34 cellular contexts compared by ENCODE assay signal in genomic region chr22:44473580-44473979, GRCh38.
"Had no signal": no experiment of that assay in that cellular context is flagged by ENCODE, and none has a peak within 500 bp of the region (broad histone marks: within the 10 kb centered on the region; RNA-seq: fewer than 3 reads in every experiment).

No MANE protein-coding gene starts in this region.

- H3K4me2 ChIP-seq: KMS-11 had no signal

- DNase-seq: activated B cell treated with CpG ODN at 0.5 μM for 24 hours; activated CD4-positive, alpha-beta memory T cell treated with anti-CD3 and anti-CD28 coated beads for 36 hours; activated CD4-positive, alpha-beta T cell treated with anti-CD3 and anti-CD28 coated beads for 4 hours; activated CD4-positive, alpha-beta T cell treated with anti-CD3 and anti-CD28 coated beads, Interleukin-2, amount 50 U/mL, for 1 hour; activated CD4-positive, CD25-positive, alpha-beta regulatory T cell treated with anti-CD3 and anti-CD28 coated beads, Interleukin-2, amount 50 U/mL, for 72 hours; activated gamma-delta T cell treated with Interleukin-2 at 50 U/mL for 16 hours; activated naive CD4-positive, alpha-beta T cell treated with anti-CD3 and anti-CD28 coated beads for 36 hours; activated naive CD8-positive, alpha-beta T cell treated with anti-CD3 and anti-CD28 coated beads, Interleukin-2, amount 50 U/mL, for 24 hours; activated T-cell treated with anti-CD3 and anti-CD28 coated beads, Interleukin-2, amount 50 U/mL, for 1 hour; activated T-cell treated with anti-CD3 and anti-CD28 coated beads, Interleukin-2, amount 50 U/mL, for 72 hours; anterior cingulate cortex; MM.1S; MV-4-11; NCI-H1092; NCI-H1436 treated with DMSO at 0.1 percent for 48 hours; NCI-H1694 treated with DMSO at 0.1 percent for 48 hours; NCI-H2029 treated with DMSO at 0.1 percent for 48 hours; NCI-H2107; NCI-H2171; NCI-H510A; NCI-H748 treated with DMSO at 0.1 percent for 48 hours; NK-92 treated with Interleukin-12 subunit alpha and Interleukin-12 subunit beta, amount 100 ng/mL, for 24 hours; PC-3; Peyer's patch; RPMI8226; SIG-M5; T-helper 1 cell; T-helper 2 cell; T-helper 9 cell had no signal

- H3K4me1 ChIP-seq: Peyer's patch had no signal

- H3K4me3 ChIP-seq: Peyer's patch had no signal

- H3K36me3 ChIP-seq: Peyer's patch had no signal

- H3K27ac ChIP-seq: KMS-11, Peyer's patch, VCaP had no signal

- H3K9ac ChIP-seq: KMS-11 had no signal

- ATAC-seq: activated naive CD8-positive, alpha-beta T cell treated with anti-CD3 and anti-CD28 coated beads, Interleukin-2, amount 50 U/mL, for 24 hours; activated T-cell treated with anti-CD3 and anti-CD28 coated beads, Interleukin-2, amount 50 U/mL, for 72 hours; activated T-helper 17 cell treated with anti-CD3 and anti-CD28 coated beads, Interleukin-2, amount 50 U/mL, for 72 hours; PC-3; SK-N-SH treated with all-trans-retinoic acid at 6 μM for 48 hours had no signal

- FAIRE-seq: bronchial epithelial cell had no signal

- H3K27me3 ChIP-seq: Peyer's patch had no signal
